8 cellular contexts compared by ENCODE assay signal in the genomic region with DNA sequence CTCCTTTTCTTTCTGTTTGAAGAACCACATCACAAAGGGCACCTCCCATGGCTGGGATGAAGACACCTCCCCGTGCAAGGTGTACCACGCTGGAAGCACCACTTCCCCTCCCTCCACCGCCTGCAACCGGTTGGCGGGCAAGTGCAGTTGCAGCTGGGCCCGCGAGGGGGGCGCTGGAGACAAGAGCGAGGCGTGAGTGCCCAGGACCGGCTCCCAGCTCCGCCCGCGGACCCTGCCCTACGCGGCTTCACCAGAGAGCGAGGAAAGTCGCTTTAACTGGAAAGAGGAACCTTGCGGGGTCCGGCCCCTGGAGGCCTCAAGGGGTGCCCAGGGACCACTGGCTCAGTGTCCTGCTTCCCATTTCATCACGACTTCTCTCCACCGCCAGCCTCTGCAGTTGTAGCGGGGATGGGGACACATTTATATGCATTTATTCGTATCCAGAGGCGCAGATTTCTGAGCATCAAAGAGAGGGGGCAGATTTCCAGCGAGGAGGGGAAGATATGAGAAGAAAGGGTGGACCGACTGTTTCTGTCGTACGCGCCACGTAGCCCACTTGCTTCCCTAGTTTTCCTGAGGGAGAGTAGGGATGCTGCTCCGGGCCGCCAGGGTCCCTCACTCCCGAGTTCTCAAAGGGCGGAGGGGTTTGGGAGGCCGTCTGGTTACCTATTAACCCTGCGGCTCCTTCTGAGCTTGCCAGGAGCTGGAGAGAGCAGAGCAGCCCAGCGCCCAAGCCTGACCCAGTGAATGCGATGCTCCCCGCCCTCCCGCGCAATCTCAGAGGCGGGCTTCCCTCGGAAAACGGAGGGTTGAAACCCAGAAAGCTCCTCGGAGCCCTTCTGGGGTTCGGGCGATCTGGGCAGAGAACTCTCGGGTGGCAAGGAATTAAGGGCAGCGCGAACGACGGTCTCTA. TPM values are rescaled to one million over a fixed set of nuclear protein-coding genes. Genes with fewer than 3 reads are reported as not detected.
DNase-seq lines count a peak whose midpoint lies in the region; ATAC-seq and TF ChIP-seq lines count a peak whose summit lies in the region.

No MANE protein-coding gene starts in this region.

- peak overlapping the region; percentile 91 for H3K27ac Mint-ChIP-seq in progenitor cell of endocrine pancreas

- TF ChIP-seq CTCF in SU-DHL-6 (IDR thresholded peaks at IDR 0.05; ENCODE audit: insufficient read depth, low read length, poor library complexity, severe bottlenecking) (peak; percentile 76), heart right ventricle (IDR thresholded peaks at IDR 0.05) (peak; percentile 61 to 81 (median 73)), progenitor cell of endocrine pancreas (IDR thresholded peaks at IDR 0.05; ENCODE audit: unreplicated experiment) (peak; percentile 84)

- no peak overlapping the region for H2AFZ ChIP-seq in SU-DHL-6 (ENCODE audit: low read depth, low read length, severe bottlenecking)

- H3K27ac ChIP-seq in HUES64 (ENCODE audit: low read depth, low read length) (no peak overlapping the region), SU-DHL-6 (ENCODE audit: low read depth, low read length) (no peak overlapping the region), heart right ventricle (peak overlapping the region; percentile 76 to 99 (median 95))

- peaks cover 17% of the 10 kb centered on the region for H3K4me1 Mint-ChIP-seq in progenitor cell of endocrine pancreas (ENCODE audit: low read depth)

- ATAC-seq in GM21423 (IDR thresholded peaks at IDR 0.05; ENCODE audit: unreplicated experiment) (peak; percentile 52), heart right ventricle (peak; percentile 28 to 58 (median 50))

- 5% methylated on average over 53 of the region's 53 CpGs for whole genome bisulfite sequencing in HUES64
- WGBS in heart right ventricle, 2 donors: 5% methylated on average over 53 of the region's 53 CpGs

- H3K79me2 ChIP-seq in SU-DHL-6 (ENCODE audit: insufficient read depth, low read length): no peaks in the 10 kb centered on the region

- H3K27me3 ChIP-seq in HUES64 (ENCODE audit: insufficient read depth, low read length) (peaks cover 93% of the 10 kb centered on the region), SU-DHL-6 (ENCODE audit: low read length) (no peaks in the 10 kb centered on the region), heart right ventricle (peaks cover 0 to 76% (median 57%) of the 10 kb centered on the region in 7 donors)

- H3F3A ChIP-seq in SU-DHL-6 (ENCODE audit: insufficient read depth): no peaks in the 10 kb centered on the region

- intact Hi-C loops in heart right ventricle (cut with DNase I): loop anchor here in 1 of 10 donors (5.0 kb wide), 1 partner anchor 79 kb away; no protein-coding TSS in a partner anchor

- no peaks in the 10 kb centered on the region for H3K9me3 Mint-ChIP-seq in progenitor cell of endocrine pancreas (ENCODE audit: low read depth)

- peak overlapping the region; percentile 63 for H3K4me3 Mint-ChIP-seq in progenitor cell of endocrine pancreas (ENCODE audit: low read depth)

- H3K36me3 ChIP-seq in HUES64 (ENCODE audit: insufficient read depth, low read length) (no peaks in the 10 kb centered on the region), SU-DHL-6 (ENCODE audit: low read length) (no peaks in the 10 kb centered on the region), heart right ventricle (peaks cover 0 to 38% (median 6%) of the 10 kb centered on the region in 9 donors)

- DNase-seq in DMS79 (lab: John Stamatoyannopoulos, UW) (peak; percentile 21), amniotic stem cell (lab: John Stamatoyannopoulos, UW) (peak; percentile 15), heart right ventricle (peak; percentile 70 to 78), progenitor cell of endocrine pancreas (ENCODE audit: low spot score, unreplicated experiment) (peak; percentile 77), NCI-H226 (no peak)

- H3K4me2 ChIP-seq in SU-DHL-6 (ENCODE audit: low read depth, low read length, poor library complexity, severe bottlenecking): peak overlapping the region; percentile 41

- H3K9me3 ChIP-seq in HUES64 (ENCODE audit: insufficient read depth, low read depth, low read length) (no peaks in the 10 kb centered on the region; the same call in 1 of the 2 replicates), SU-DHL-6 (ENCODE audit: insufficient read depth, low read length) (no peaks in the 10 kb centered on the region), heart right ventricle (no peaks in the 10 kb centered on the region)

- H3K9me2 ChIP-seq in SU-DHL-6 (replicated peaks; ENCODE audit: insufficient read depth, low read length): no peaks in the 10 kb centered on the region

- peaks cover 19% of the 10 kb centered on the region for H3K4me1 ChIP-seq in HUES64 (ENCODE audit: insufficient read depth, low read length)
- peaks cover 14 to 87% (median 72%) of the 10 kb centered on the region in 9 donors for H3K4me1 ChIP-seq in heart right ventricle

- H3K4me3 ChIP-seq in HUES64 (ENCODE audit: low read length) (peak overlapping the region; percentile 44), SU-DHL-6 (ENCODE audit: insufficient read depth, low read length, poor library complexity, severe bottlenecking) (no peak overlapping the region), heart right ventricle (peak overlapping the region; percentile 31 to 94 (median 78))

- H4K20me1 ChIP-seq in SU-DHL-6 (ENCODE audit: low read depth, low read length): no peaks in the 10 kb centered on the region

- H3K9ac ChIP-seq in HUES64 (ENCODE audit: low read depth, low read length) (no peak overlapping the region), SU-DHL-6 (ENCODE audit: low read length) (no peak overlapping the region)

- H3K27me3 Mint-ChIP-seq in progenitor cell of endocrine pancreas: peaks cover 60% of the 10 kb centered on the region

- H3K36me3 Mint-ChIP-seq in progenitor cell of endocrine pancreas (ENCODE audit: insufficient read depth): no peaks in the 10 kb centered on the region

RNA-seq across cellular contexts. Expression of a gene that starts 3.5 kb away (rescaled TPM):
- 0.25 TPM for polyA plus RNA-seq in HUES64 (2013, experiment 1 of 2)
- 0.44 TPM for polyA plus RNA-seq in HUES64 (2013, experiment 2 of 2)
- total RNA-seq in heart right ventricle (10 to 100 TPM; 25.3 to 66.4 (median 44.8) TPM), progenitor cell of endocrine pancreas (1.4 and 1.6 TPM in 2 replicates)
- 10 to 100 TPM; 47.2 to 88.1 TPM for polyA plus RNA-seq in heart right ventricle

RNA-seq across cellular contexts. Expression of a gene that starts 6.6 kb away (rescaled TPM):
- polyA plus RNA-seq in HUES64 (2013, experiment 1 of 2): not detected
- polyA plus RNA-seq in HUES64 (2013, experiment 2 of 2): not detected
- total RNA-seq in heart right ventricle: 1 to 10 TPM in 5 of 10 donors, under 1 TPM in 5; 0.72 to 2.2 (median 1.1) TPM
- 1 to 10 TPM in 1 of 2 donors, under 1 TPM in 1; 0.55 to 2.3 TPM for polyA plus RNA-seq in heart right ventricle
- 1.8 and 2.6 TPM in 2 replicates for total RNA-seq in progenitor cell of endocrine pancreas

RNA-seq across cellular contexts. Expression of a gene that starts 18.9 kb away (rescaled TPM):
- polyA plus RNA-seq in HUES64 (2013, experiment 1 of 2): 8.3 TPM
- polyA plus RNA-seq in HUES64 (2013, experiment 2 of 2): 14.9 TPM
- total RNA-seq in heart right ventricle (1 to 10 TPM; 1.5 to 7.8 (median 4.1) TPM), progenitor cell of endocrine pancreas (4.9 and 5.9 TPM in 2 replicates)
- polyA plus RNA-seq in heart right ventricle: 10 to 100 TPM in 1 of 2 donors, 1 to 10 TPM in 1; 7.3 to 26.0 TPM

RNA-seq across cellular contexts. Expression of a gene that starts 41.6 kb away (rescaled TPM):
- 11.9 TPM for polyA plus RNA-seq in HUES64 (2013, experiment 1 of 2)
- 8.8 TPM for polyA plus RNA-seq in HUES64 (2013, experiment 2 of 2)
- total RNA-seq in heart right ventricle (1 to 10 TPM; 2.4 to 4.6 (median 3.1) TPM), progenitor cell of endocrine pancreas (33.9 and 41.6 TPM in 2 replicates)
- 10 to 100 TPM in 1 of 2 donors, 1 to 10 TPM in 1; 3.5 to 15.9 TPM for polyA plus RNA-seq in heart right ventricle

Comparison
In these comparisons a context has a peak if more than half of its experiments do, and no peak if none do; other contexts are left out.
1. H3K27ac ChIP-seq: peak in heart right ventricle (10 of 10); none in HUES64 (single experiment) and SU-DHL-6 (single experiment).
2. RNA of a gene that starts 3.5 kb away (total RNA-seq): 25.3 to 66.4 TPM in heart right ventricle; 1.4 to 1.6 TPM in progenitor cell of endocrine pancreas; every median in the first group is over 10 times any median in the second.
3. Peak in every context shown above with its lines, with median percentiles within 50 percentile points of each other: CTCF ChIP-seq.